4 cellular contexts compared by ENCODE assay signal in the genomic region with DNA sequence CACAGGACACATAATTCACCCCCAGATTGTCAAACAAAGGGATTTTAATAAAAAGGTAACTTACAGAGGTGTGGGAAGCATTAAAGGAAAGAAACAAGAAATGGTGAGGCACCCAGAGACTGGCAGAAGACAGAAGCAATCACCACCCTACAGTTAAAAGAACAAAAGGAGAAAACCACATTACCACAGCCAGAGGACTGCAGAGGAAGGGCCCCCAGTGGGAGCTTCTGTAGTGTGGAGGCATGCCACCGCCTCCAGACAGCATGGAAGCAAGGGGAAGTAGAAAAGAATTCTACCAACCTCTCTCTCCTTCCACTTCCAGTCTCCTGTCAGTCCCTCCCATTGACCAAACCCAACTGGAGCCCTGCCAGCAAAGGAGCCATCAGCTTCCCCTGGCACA. TPM values are rescaled to one million over a fixed set of nuclear protein-coding genes. Genes with fewer than 3 reads are reported as not detected.
"Had no signal": no experiment of that assay in that cellular context is flagged by ENCODE, and none has a peak within 500 bp of the region (broad histone marks: within the 10 kb centered on the region; RNA-seq: fewer than 3 reads in every experiment).

No MANE protein-coding gene starts in this region.

RNA-seq across cellular contexts. Expression of a gene that starts 4.4 kb away (rescaled TPM):
- total RNA-seq: HepG2, HT1080, K562 had no signal
- polyA plus RNA-seq: HepG2, IgD-negative memory B cell, K562 had no signal
